In genomic region chr9:90455316-90455715, GRCh38 we compare ENCODE assay signal across 17 cellular contexts.
"Had no signal": no experiment of that assay in that cellular context is flagged by ENCODE, and none has a peak within 500 bp of the region (broad histone marks: within the 10 kb centered on the region; RNA-seq: fewer than 3 reads in every experiment).

No MANE protein-coding gene starts in this region.

- H3K27me3 ChIP-seq: gastrocnemius medialis, right atrium auricular region, sigmoid colon, stomach had no signal

- H3K9me3 ChIP-seq: esophagus muscularis mucosa, gastrocnemius medialis, mucosa of descending colon, right atrium auricular region, sigmoid colon, stomach, thoracic aorta had no signal

- H3K27ac ChIP-seq: epithelial cell of prostate, esophagus muscularis mucosa, gastrocnemius medialis, right atrium auricular region, sigmoid colon, skin epidermis, stomach, thoracic aorta had no signal

- DNase-seq: cortex of kidney; effector memory CD8-positive, alpha-beta T cell; gastrocnemius medialis; glutamatergic neuron; islet precursor cell; mammary epithelial cell; mucosa of descending colon; naive thymus-derived CD8-positive, alpha-beta T cell; sigmoid colon; stimulated activated CD4-positive, alpha-beta T cell treated with anti-CD3 and anti-CD28 coated beads, Interleukin-2, amount 100 ng/mL, for 24 hours; stimulated activated naive CD4-positive, alpha-beta T cell; stomach had no signal

- H3K36me3 ChIP-seq: esophagus muscularis mucosa, gastrocnemius medialis, right atrium auricular region, sigmoid colon, stomach, thoracic aorta had no signal

- H3K4me1 ChIP-seq: esophagus muscularis mucosa, gastrocnemius medialis, right atrium auricular region, sigmoid colon, stomach had no signal

- H3K4me3 ChIP-seq: esophagus muscularis mucosa, gastrocnemius medialis, mucosa of descending colon, right atrium auricular region, sigmoid colon, skin epidermis, stomach, thoracic aorta had no signal
